34 cellular contexts compared by ENCODE assay signal in genomic region chr12:125163148-125163547, GRCh38.
"Had no signal": no experiment of that assay in that cellular context is flagged by ENCODE, and none has a peak within 500 bp of the region (broad histone marks: within the 10 kb centered on the region; RNA-seq: fewer than 3 reads in every experiment).

No MANE protein-coding gene starts in this region.

- H3K4me3 ChIP-seq: MG63 had no signal

- H3K9me3 ChIP-seq: MG63 had no signal

- DNase-seq: Karpas-422, Kasumi-1, MG63, MM.1S, MV-4-11, NCI-H1048, NCI-H1092, NCI-H1092 treated with DMSO at 0.1 percent for 48 hours, NCI-H1105, NCI-H1105 treated with DMSO at 0.1 percent for 48 hours, NCI-H1417, NCI-H1417 treated with DMSO at 0.1 percent for 48 hours, NCI-H1436, NCI-H1436 treated with DMSO at 0.1 percent for 48 hours, NCI-H146, NCI-H1694, NCI-H1694 treated with DMSO at 0.1 percent for 48 hours, NCI-H187, NCI-H187 treated with DMSO at 0.1 percent for 48 hours, NCI-H1930, NCI-H2029, NCI-H2029 treated with DMSO at 0.1 percent for 48 hours, NCI-H2081, NCI-H2081 treated with DMSO at 0.1 percent for 48 hours, NCI-H2107, NCI-H2171, NCI-H2171 treated with DMSO at 0.1 percent for 48 hours, NCI-H2227 treated with DMSO at 0.1 percent for 48 hours, NCI-H226, NCI-H345, NCI-H446, NCI-H446 treated with DMSO at 0.1 percent for 48 hours, NCI-H510A, NCI-H510A treated with DMSO at 0.1 percent for 48 hours had no signal

- H3K27me3 ChIP-seq: MG63 had no signal

- H3K36me3 ChIP-seq: MG63 had no signal
